In genomic region chrX:154834562-154834961, GRCh38 we compare ENCODE assay signal across 34 cellular contexts. TPM values are rescaled to one million over a fixed set of nuclear protein-coding genes. Genes with fewer than 3 reads are reported as not detected.
"Had no signal": no experiment of that assay in that cellular context is flagged by ENCODE, and none has a peak within 500 bp of the region (broad histone marks: within the 10 kb centered on the region; RNA-seq: fewer than 3 reads in every experiment).

Gene SMIM9 (minus strand): TSS chrX:154834662. CDS start chrX:154830856, 3,806 bp downstream.

- H3K9me3 Mint-ChIP-seq: natural killer cell; stimulated activated naive B cell treated with anti-CD40 and anti-IgM and Interleukin-4, amounts not matched to agents 10 μg/mL and 1 μg/mL and 100 μg/mL, for 72 hours had no signal

- H3K27me3 Mint-ChIP-seq: naive B cell; stimulated activated naive B cell treated with anti-CD40 and anti-IgM and Interleukin-4, amounts not matched to agents 10 μg/mL and 1 μg/mL and 100 μg/mL, for 72 hours had no signal

- H3K79me2 ChIP-seq: hepatocyte had no signal

- H3K27ac Mint-ChIP-seq: mesothelial cell of epicardium; naive B cell; natural killer cell; nephron progenitor cell; neural progenitor cell; stimulated activated naive B cell treated with anti-CD40 and anti-IgM and Interleukin-4, amounts not matched to agents 10 μg/mL and 1 μg/mL and 100 μg/mL, for 72 hours had no signal

- H3K36me3 ChIP-seq: left ventricle myocardium inferior, neural progenitor cell, neutrophil, pancreas, prostate gland, stomach, thyroid gland, transverse colon, upper lobe of left lung, vagina had no signal

- ATAC-seq: natural killer cell; pancreas; right cardiac atrium; stimulated activated naive B cell treated with anti-CD40 and anti-IgM and Interleukin-4, amounts not matched to agents 10 μg/mL and 1 μg/mL and 100 μg/mL, for 72 hours; stimulated activated naive CD8-positive, alpha-beta T cell treated with anti-CD3 and anti-CD28 coated beads, Interleukin-15, Interleukin-2, amounts not matched to agents 100 U/mL and 50 U/mL, for 24 hours had no signal

- H3K9ac ChIP-seq: neural progenitor cell had no signal

- H3K27ac ChIP-seq: hepatocyte, left ventricle myocardium inferior, neural progenitor cell, neutrophil, pancreas, prostate gland, stomach, testis, thyroid gland, transverse colon, upper lobe of left lung, vagina had no signal

- FAIRE-seq: pancreas had no signal

- DNase-seq: islet precursor cell; left ventricle myocardium inferior; mesendoderm; naive B cell; natural killer cell; nephron progenitor cell; occipital lobe; pancreas; posterior cingulate gyrus; retina; right cardiac atrium; stimulated activated CD4-positive, alpha-beta T cell treated with anti-CD3 and anti-CD28 coated beads, Interleukin-1b, Interleukin-23, amount 100 ng/mL, for 48 hours; stimulated activated CD4-positive, alpha-beta T cell treated with anti-CD3 and anti-CD28 coated beads, Interleukin-2, amount 100 ng/mL, for 48 hours; stimulated activated CD4-positive, alpha-beta T cell treated with anti-CD3 and anti-CD28 coated beads, Interleukin-4, amount 100 ng/mL, for 4 hours; stimulated activated naive B cell treated with anti-CD40 and anti-IgM and Interleukin-4, amounts not matched to agents 10 μg/mL and 1 μg/mL and 100 μg/mL, for 72 hours; stimulated activated naive CD8-positive, alpha-beta T cell treated with anti-CD3 and anti-CD28 coated beads, Interleukin-15, Interleukin-2, amounts not matched to agents 100 U/mL and 50 U/mL, for 24 hours; stomach; testis; thyroid gland; transverse colon; upper lobe of left lung had no signal

- H3K4me3 ChIP-seq: hepatocyte, left ventricle myocardium inferior, lung, neural progenitor cell, pancreas, prostate gland, smooth muscle cell, stomach, testis, thyroid gland, transverse colon, upper lobe of left lung, vagina had no signal

- H3K4me3 Mint-ChIP-seq: mesothelial cell of epicardium; naive B cell; natural killer cell; nephron progenitor cell; neural progenitor cell; stimulated activated naive B cell treated with anti-CD40 and anti-IgM and Interleukin-4, amounts not matched to agents 10 μg/mL and 1 μg/mL and 100 μg/mL, for 72 hours had no signal

- H3K4me1 Mint-ChIP-seq: mesothelial cell of epicardium, nephron progenitor cell, neural progenitor cell had no signal

- H3K4me1 ChIP-seq: left ventricle myocardium inferior, neural progenitor cell, pancreas, prostate gland, stomach, testis, thyroid gland, transverse colon, upper lobe of left lung, vagina had no signal

- H2AFZ ChIP-seq: hepatocyte, neural progenitor cell had no signal

- H3K4me2 ChIP-seq: hepatocyte, neural progenitor cell, smooth muscle cell had no signal

- H3K27me3 ChIP-seq: hepatocyte, neural progenitor cell, neutrophil, pancreas, stomach, testis, thyroid gland, transverse colon, upper lobe of left lung, vagina had no signal

- H3K36me3 Mint-ChIP-seq: naive B cell; natural killer cell; neural progenitor cell; stimulated activated naive B cell treated with anti-CD40 and anti-IgM and Interleukin-4, amounts not matched to agents 10 μg/mL and 1 μg/mL and 100 μg/mL, for 72 hours had no signal

- H3K9me3 ChIP-seq: left ventricle myocardium inferior, neutrophil, pancreas, prostate gland, stomach, testis, thyroid gland, transverse colon, upper lobe of left lung, vagina had no signal

RNA-seq across cellular contexts. Expression of gene SMIM9, which starts in this region (rescaled TPM):
- total RNA-seq: hepatocyte, kidney epithelial cell, left ventricle myocardium inferior, lower leg skin, mesothelial cell of epicardium, mononuclear cell, natural killer cell, occipital lobe, pancreas, prostate gland, right cardiac atrium, skeletal muscle tissue, smooth muscle cell, stomach, thyroid gland, transverse colon, urinary bladder, vagina had no signal
- polyA plus RNA-seq: hepatocyte, lung, pancreas, right cardiac atrium, smooth muscle cell, stomach, urinary bladder had no signal
